In the genomic region with DNA sequence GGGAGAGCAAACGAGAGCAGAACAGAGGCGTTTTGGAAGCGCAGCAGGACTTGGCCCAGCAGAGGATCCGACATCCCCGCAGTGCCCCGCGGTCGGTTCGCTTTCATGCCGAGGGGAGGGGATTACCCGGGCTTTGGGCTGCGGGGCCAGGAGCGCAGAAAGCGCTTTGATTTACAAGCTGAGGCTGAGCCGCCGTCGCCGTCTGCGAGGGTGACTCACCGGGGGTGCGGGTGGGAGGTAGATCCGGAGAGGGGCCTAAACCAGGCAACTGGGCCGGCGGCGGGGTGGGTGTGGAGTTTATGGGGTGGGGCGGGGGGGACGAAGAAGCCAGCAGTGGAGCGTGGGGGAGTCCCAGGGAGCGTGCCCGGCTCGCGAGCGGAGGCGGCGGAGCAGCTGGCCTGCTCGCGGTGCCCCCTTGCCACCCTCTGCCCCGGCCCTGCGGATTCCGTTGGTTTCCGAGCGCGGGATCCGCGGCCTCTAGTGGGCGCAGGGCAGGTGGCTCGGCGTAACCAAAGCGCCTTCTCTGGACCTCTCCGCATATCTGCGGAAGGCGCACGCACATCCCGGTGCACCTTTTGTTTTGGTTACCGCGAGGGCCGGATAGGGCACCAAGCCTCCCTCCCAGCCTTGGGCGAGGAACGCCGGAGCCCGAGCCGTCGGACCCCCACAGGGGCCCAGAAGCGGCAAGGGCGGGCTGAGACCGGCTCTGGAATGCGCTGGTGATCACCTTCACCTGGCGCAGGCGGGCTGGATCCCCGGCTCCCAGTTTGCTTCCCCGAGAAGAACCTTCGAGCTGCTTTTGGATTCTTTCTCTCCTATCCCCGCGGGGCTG, we compare ENCODE assay signal across 1 cellular context.
TF ChIP-seq lines count a peak whose summit lies in the region.

No MANE protein-coding gene starts in this region.

TF ChIP-seq in HEK293, 187 proteins besides CTCF, POLR2A, EP300 and RAD21 (continued from another document and continues in another):
- TF ChIP-seq, protein P1, sequence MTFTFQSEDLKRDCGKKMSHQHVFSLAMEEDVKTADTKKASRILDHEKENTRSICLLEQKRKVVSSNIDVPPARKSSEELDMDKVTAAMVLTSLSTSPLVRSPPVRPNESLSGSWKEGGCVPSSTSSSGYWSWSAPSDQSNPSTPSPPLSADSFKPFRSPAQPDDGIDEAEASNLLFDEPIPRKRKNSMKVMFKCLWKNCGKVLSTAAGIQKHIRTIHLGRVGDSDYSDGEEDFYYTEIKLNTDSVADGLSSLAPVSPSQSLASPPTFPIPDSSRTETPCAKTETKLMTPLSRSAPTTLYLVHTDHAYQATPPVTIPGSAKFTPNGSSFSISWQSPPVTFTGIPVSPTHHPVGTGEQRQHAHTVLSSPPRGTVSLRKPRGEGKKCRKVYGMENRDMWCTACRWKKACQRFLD (tag by site-specific recombination; IDR thresholded peaks at IDR 0.05): no peak
- TF ChIP-seq KLF1 (tag by site-specific recombination; IDR thresholded peaks at IDR 0.05): peak; percentile 23; the same call in 1 of the 2 replicates
- TF ChIP-seq ZBTB8A (tag by site-specific recombination; IDR thresholded peaks at IDR 0.05): peak; percentile 75
- no peak; the same call in 1 of the 2 replicates for TF ChIP-seq ZNF76 (tag by site-specific recombination; IDR thresholded peaks at IDR 0.05; ENCODE audit: borderline replicate concordance, low read depth)
- TF ChIP-seq, protein P2, sequence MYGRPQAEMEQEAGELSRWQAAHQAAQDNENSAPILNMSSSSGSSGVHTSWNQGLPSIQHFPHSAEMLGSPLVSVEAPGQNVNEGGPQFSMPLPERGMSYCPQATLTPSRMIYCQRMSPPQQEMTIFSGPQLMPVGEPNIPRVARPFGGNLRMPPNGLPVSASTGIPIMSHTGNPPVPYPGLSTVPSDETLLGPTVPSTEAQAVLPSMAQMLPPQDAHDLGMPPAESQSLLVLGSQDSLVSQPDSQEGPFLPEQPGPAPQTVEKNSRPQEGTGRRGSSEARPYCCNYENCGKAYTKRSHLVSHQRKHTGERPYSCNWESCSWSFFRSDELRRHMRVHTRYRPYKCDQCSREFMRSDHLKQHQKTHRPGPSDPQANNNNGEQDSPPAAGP (tag by site-specific recombination; IDR thresholded peaks at IDR 0.05): no peak
- TF ChIP-seq, protein P3, sequence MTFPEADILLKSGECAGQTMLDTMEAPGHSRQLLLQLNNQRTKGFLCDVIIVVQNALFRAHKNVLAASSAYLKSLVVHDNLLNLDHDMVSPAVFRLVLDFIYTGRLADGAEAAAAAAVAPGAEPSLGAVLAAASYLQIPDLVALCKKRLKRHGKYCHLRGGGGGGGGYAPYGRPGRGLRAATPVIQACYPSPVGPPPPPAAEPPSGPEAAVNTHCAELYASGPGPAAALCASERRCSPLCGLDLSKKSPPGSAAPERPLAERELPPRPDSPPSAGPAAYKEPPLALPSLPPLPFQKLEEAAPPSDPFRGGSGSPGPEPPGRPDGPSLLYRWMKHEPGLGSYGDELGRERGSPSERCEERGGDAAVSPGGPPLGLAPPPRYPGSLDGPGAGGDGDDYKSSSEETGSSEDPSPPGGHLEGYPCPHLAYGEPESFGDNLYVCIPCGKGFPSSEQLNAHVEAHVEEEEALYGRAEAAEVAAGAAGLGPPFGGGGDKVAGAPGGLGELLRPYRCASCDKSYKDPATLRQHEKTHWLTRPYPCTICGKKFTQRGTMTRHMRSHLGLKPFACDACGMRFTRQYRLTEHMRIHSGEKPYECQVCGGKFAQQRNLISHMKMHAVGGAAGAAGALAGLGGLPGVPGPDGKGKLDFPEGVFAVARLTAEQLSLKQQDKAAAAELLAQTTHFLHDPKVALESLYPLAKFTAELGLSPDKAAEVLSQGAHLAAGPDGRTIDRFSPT (tag by site-specific recombination; IDR thresholded peaks at IDR 0.05): peak; percentile 95
- TF ChIP-seq ZNF501 (tag by site-specific recombination; IDR thresholded peaks at IDR 0.05): 0 out of 2 replicates have a peak, but pooled peaks have one; percentile 33
- peak; percentile 60 for TF ChIP-seq GLIS2 (tag by site-specific recombination; IDR thresholded peaks at IDR 0.05)
- no peak for TF ChIP-seq SCRT1 (tag by site-specific recombination; IDR thresholded peaks at IDR 0.05; ENCODE audit: borderline replicate concordance)
- no peak for TF ChIP-seq ZNF391 (tag by site-specific recombination; IDR thresholded peaks at IDR 0.05; ENCODE audit: borderline replicate concordance, low read depth)
- TF ChIP-seq, protein P4, sequence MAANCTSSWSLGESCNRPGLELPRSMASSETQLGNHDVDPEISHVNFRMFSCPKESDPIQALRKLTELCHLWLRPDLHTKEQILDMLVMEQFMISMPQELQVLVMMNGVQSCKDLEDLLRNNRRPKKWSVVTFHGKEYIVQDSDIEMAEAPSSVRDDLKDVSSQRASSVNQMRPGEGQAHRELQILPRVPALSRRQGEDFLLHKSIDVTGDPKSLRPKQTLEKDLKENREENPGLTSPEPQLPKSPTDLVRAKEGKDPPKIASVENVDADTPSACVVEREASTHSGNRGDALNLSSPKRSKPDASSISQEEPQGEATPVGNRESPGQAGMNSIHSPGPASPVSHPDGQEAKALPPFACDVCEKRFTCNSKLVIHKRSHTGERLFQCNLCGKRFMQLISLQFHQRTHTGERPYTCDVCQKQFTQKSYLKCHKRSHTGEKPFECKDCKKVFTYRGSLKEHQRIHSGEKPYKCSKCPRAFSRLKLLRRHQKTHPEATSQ (tag by site-specific recombination; IDR thresholded peaks at IDR 0.05): no peak
- TF ChIP-seq KLF8 (tag by site-specific recombination; IDR thresholded peaks at IDR 0.05): 0 out of 2 replicates have a peak, but pooled peaks have one; percentile 30
- TF ChIP-seq ZFHX2 (tag by site-specific recombination; conservative IDR thresholded peaks at IDR 0.05): peak; percentile 90
- peak; percentile 51 for TF ChIP-seq ZBTB20 (tag by site-specific recombination; IDR thresholded peaks at IDR 0.05)
- no peak for TF ChIP-seq ZNF266 (tag by site-specific recombination; IDR thresholded peaks at IDR 0.05; ENCODE audit: low read depth)
- no peak for TF ChIP-seq ZNF155 (tag by site-specific recombination; IDR thresholded peaks at IDR 0.05)
- no peak for TF ChIP-seq ZNF626 (tag by site-specific recombination; IDR thresholded peaks at IDR 0.05)
- no peak for TF ChIP-seq BCL11B (tag by site-specific recombination; IDR thresholded peaks at IDR 0.05; ENCODE audit: low read depth)
- no peak for TF ChIP-seq ZNF560 (tag by site-specific recombination; IDR thresholded peaks at IDR 0.05; ENCODE audit: borderline replicate concordance)
- TF ChIP-seq ZNF16 (tag by site-specific recombination; IDR thresholded peaks at IDR 0.05; ENCODE audit: low read depth): no peak
- no peak for TF ChIP-seq SALL2 (tag by site-specific recombination; IDR thresholded peaks at IDR 0.05; ENCODE audit: borderline replicate concordance)
- no peak for TF ChIP-seq ZSCAN23 (tag by site-specific recombination; IDR thresholded peaks at IDR 0.05)
- TF ChIP-seq ZNF777 (tag by site-specific recombination; IDR thresholded peaks at IDR 0.05; ENCODE audit: borderline replicate concordance): peak; percentile 43; the same call in 1 of the 2 replicates
- TF ChIP-seq, protein P5, sequence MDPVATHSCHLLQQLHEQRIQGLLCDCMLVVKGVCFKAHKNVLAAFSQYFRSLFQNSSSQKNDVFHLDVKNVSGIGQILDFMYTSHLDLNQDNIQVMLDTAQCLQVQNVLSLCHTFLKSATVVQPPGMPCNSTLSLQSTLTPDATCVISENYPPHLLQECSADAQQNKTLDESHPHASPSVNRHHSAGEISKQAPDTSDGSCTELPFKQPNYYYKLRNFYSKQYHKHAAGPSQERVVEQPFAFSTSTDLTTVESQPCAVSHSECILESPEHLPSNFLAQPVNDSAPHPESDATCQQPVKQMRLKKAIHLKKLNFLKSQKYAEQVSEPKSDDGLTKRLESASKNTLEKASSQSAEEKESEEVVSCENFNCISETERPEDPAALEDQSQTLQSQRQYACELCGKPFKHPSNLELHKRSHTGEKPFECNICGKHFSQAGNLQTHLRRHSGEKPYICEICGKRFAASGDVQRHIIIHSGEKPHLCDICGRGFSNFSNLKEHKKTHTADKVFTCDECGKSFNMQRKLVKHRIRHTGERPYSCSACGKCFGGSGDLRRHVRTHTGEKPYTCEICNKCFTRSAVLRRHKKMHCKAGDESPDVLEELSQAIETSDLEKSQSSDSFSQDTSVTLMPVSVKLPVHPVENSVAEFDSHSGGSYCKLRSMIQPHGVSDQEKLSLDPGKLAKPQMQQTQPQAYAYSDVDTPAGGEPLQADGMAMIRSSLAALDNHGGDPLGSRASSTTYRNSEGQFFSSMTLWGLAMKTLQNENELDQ (tag by site-specific recombination; IDR thresholded peaks at IDR 0.05; ENCODE audit: low read depth): no peak
- TF ChIP-seq IKZF3 (tag by site-specific recombination; IDR thresholded peaks at IDR 0.05): no peak
- no peak for TF ChIP-seq ZNF146 (tag by site-specific recombination; IDR thresholded peaks at IDR 0.05)
- no peak for TF ChIP-seq ZNF558 (tag by site-specific recombination; IDR thresholded peaks at IDR 0.05)
- TF ChIP-seq RBAK (tag by site-specific recombination; IDR thresholded peaks at IDR 0.05): no peak
- peak; percentile 30; the same call in 1 of the 2 replicates for TF ChIP-seq SP3 (tag by site-specific recombination; IDR thresholded peaks at IDR 0.05)
- TF ChIP-seq, protein P6, sequence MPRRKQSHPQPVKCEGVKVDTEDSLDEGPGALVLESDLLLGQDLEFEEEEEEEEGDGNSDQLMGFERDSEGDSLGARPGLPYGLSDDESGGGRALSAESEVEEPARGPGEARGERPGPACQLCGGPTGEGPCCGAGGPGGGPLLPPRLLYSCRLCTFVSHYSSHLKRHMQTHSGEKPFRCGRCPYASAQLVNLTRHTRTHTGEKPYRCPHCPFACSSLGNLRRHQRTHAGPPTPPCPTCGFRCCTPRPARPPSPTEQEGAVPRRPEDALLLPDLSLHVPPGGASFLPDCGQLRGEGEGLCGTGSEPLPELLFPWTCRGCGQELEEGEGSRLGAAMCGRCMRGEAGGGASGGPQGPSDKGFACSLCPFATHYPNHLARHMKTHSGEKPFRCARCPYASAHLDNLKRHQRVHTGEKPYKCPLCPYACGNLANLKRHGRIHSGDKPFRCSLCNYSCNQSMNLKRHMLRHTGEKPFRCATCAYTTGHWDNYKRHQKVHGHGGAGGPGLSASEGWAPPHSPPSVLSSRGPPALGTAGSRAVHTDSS (tag by site-specific recombination; IDR thresholded peaks at IDR 0.05): no peak
- no peak for TF ChIP-seq MYNN (tag by site-specific recombination; IDR thresholded peaks at IDR 0.05; ENCODE audit: borderline replicate concordance)
- TF ChIP-seq ZNF157 (tag by site-specific recombination; IDR thresholded peaks at IDR 0.05): no peak
- no peak for TF ChIP-seq ZBTB7A (tag by site-specific recombination; IDR thresholded peaks at IDR 0.05; ENCODE audit: low read depth)
- TF ChIP-seq, protein P7, sequence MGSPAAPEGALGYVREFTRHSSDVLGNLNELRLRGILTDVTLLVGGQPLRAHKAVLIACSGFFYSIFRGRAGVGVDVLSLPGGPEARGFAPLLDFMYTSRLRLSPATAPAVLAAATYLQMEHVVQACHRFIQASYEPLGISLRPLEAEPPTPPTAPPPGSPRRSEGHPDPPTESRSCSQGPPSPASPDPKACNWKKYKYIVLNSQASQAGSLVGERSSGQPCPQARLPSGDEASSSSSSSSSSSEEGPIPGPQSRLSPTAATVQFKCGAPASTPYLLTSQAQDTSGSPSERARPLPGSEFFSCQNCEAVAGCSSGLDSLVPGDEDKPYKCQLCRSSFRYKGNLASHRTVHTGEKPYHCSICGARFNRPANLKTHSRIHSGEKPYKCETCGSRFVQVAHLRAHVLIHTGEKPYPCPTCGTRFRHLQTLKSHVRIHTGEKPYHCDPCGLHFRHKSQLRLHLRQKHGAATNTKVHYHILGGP (tag by site-specific recombination; IDR thresholded peaks at IDR 0.05): no peak
- TF ChIP-seq, protein P8, sequence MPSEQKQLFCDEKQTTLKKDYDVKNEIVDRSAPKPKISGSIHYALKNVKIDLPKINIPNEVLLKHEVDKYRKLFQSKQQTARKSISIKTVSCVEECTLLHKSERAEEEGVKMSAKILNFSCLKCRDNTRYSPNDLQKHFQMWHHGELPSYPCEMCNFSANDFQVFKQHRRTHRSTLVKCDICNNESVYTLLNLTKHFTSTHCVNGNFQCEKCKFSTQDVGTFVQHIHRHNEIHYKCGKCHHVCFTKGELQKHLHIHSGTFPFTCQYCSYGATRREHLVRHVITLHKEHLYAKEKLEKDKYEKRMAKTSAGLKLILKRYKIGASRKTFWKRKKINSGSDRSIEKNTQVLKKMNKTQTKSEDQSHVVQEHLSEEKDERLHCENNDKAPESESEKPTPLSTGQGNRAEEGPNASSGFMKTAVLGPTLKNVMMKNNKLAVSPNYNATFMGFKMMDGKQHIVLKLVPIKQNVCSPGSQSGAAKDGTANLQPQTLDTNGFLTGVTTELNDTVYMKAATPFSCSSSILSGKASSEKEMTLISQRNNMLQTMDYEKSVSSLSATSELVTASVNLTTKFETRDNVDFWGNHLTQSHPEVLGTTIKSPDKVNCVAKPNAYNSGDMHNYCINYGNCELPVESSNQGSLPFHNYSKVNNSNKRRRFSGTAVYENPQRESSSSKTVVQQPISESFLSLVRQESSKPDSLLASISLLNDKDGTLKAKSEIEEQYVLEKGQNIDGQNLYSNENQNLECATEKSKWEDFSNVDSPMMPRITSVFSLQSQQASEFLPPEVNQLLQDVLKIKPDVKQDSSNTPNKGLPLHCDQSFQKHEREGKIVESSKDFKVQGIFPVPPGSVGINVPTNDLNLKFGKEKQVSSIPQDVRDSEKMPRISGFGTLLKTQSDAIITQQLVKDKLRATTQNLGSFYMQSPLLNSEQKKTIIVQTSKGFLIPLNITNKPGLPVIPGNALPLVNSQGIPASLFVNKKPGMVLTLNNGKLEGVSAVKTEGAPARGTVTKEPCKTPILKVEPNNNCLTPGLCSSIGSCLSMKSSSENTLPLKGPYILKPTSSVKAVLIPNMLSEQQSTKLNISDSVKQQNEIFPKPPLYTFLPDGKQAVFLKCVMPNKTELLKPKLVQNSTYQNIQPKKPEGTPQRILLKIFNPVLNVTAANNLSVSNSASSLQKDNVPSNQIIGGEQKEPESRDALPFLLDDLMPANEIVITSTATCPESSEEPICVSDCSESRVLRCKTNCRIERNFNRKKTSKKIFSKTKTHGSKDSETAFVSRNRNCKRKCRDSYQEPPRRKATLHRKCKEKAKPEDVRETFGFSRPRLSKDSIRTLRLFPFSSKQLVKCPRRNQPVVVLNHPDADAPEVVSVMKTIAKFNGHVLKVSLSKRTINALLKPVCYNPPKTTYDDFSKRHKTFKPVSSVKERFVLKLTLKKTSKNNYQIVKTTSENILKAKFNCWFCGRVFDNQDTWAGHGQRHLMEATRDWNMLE (tag by site-specific recombination; conservative IDR thresholded peaks at IDR 0.05; ENCODE audit: low read depth): no peak
- TF ChIP-seq ZNF510 (tag by site-specific recombination; IDR thresholded peaks at IDR 0.05; ENCODE audit: insufficient replicate concordance): no peak
- TF ChIP-seq, protein P9, sequence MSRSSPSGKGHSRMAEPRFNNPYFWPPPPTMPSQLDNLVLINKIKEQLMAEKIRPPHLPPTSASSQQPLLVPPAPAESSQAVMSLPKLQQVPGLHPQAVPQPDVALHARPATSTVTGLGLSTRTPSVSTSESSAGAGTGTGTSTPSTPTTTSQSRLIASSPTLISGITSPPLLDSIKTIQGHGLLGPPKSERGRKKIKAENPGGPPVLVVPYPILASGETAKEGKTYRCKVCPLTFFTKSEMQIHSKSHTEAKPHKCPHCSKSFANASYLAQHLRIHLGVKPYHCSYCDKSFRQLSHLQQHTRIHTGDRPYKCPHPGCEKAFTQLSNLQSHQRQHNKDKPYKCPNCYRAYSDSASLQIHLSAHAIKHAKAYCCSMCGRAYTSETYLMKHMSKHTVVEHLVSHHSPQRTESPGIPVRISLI (tag by site-specific recombination; IDR thresholded peaks at IDR 0.05): no peak
- peak; percentile 61; the same call in 1 of the 2 replicates for TF ChIP-seq ZNF394 (tag by site-specific recombination; IDR thresholded peaks at IDR 0.05; ENCODE audit: borderline replicate concordance)
- TF ChIP-seq ZBTB48 (tag by site-specific recombination; IDR thresholded peaks at IDR 0.05): no peak
